Comparison of ENCODE assay signal across 1 cellular context in genomic region chr15:100515758-100516157, GRCh38.
TF ChIP-seq lines count a peak whose summit lies in the region.

No MANE protein-coding gene starts in this region.

TF ChIP-seq in HepG2, 621 proteins besides CTCF, POLR2A, EP300 and RAD21:
- no peak for TF ChIP-seq PCBP2 (optimal IDR thresholded peaks at IDR 0.05; ENCODE audit: low read depth, low read length, poor library complexity, severe bottlenecking)
- TF ChIP-seq ZNF354B (CRISPR knock-in tag; IDR thresholded peaks at IDR 0.05): no peak
- no peak for TF ChIP-seq RFX1 (IDR thresholded peaks at IDR 0.05)
- TF ChIP-seq ZNF782 (CRISPR knock-in tag; IDR thresholded peaks at IDR 0.05; ENCODE audit: borderline replicate concordance): no peak
- no peak for TF ChIP-seq CC2D1A (CRISPR knock-in tag; IDR thresholded peaks at IDR 0.05)
- no peak for TF ChIP-seq KDM6A (CRISPR knock-in tag; IDR thresholded peaks at IDR 0.05; ENCODE audit: low read depth)
- TF ChIP-seq ZSCAN29 (CRISPR knock-in tag; conservative IDR thresholded peaks at IDR 0.05): no peak
- no peak for TF ChIP-seq ZNF282 (IDR thresholded peaks at IDR 0.05; ENCODE audit: partially characterized antibody)
- TF ChIP-seq BRD4 (CRISPR knock-in tag; IDR thresholded peaks at IDR 0.05): no peak
- TF ChIP-seq ZSCAN22 (CRISPR knock-in tag; IDR thresholded peaks at IDR 0.05): no peak
- TF ChIP-seq SPEN (CRISPR knock-in tag; IDR thresholded peaks at IDR 0.05; ENCODE audit: low read depth): no peak
- TF ChIP-seq ZNF34 (CRISPR knock-in tag; IDR thresholded peaks at IDR 0.05; ENCODE audit: borderline replicate concordance): no peak
- no peak for TF ChIP-seq ZFY (CRISPR knock-in tag; IDR thresholded peaks at IDR 0.05)
- TF ChIP-seq MEIS1 (CRISPR knock-in tag; IDR thresholded peaks at IDR 0.05; ENCODE audit: borderline replicate concordance): no peak
- no peak for TF ChIP-seq ZNF780A (CRISPR knock-in tag; IDR thresholded peaks at IDR 0.05)
- TF ChIP-seq, protein P1, sequence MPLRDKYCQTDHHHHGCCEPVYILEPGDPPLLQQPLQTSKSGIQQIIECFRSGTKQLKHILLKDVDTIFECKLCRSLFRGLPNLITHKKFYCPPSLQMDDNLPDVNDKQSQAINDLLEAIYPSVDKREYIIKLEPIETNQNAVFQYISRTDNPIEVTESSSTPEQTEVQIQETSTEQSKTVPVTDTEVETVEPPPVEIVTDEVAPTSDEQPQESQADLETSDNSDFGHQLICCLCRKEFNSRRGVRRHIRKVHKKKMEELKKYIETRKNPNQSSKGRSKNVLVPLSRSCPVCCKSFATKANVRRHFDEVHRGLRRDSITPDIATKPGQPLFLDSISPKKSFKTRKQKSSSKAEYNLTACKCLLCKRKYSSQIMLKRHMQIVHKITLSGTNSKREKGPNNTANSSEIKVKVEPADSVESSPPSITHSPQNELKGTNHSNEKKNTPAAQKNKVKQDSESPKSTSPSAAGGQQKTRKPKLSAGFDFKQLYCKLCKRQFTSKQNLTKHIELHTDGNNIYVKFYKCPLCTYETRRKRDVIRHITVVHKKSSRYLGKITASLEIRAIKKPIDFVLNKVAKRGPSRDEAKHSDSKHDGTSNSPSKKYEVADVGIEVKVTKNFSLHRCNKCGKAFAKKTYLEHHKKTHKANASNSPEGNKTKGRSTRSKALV (CRISPR knock-in tag; IDR thresholded peaks at IDR 0.05): no peak
- no peak for TF ChIP-seq ZNF746 (CRISPR knock-in tag; IDR thresholded peaks at IDR 0.05)
- TF ChIP-seq ZNF639 (CRISPR knock-in tag; conservative IDR thresholded peaks at IDR 0.05): no peak
